19 cellular contexts compared by ENCODE assay signal in the genomic region with DNA sequence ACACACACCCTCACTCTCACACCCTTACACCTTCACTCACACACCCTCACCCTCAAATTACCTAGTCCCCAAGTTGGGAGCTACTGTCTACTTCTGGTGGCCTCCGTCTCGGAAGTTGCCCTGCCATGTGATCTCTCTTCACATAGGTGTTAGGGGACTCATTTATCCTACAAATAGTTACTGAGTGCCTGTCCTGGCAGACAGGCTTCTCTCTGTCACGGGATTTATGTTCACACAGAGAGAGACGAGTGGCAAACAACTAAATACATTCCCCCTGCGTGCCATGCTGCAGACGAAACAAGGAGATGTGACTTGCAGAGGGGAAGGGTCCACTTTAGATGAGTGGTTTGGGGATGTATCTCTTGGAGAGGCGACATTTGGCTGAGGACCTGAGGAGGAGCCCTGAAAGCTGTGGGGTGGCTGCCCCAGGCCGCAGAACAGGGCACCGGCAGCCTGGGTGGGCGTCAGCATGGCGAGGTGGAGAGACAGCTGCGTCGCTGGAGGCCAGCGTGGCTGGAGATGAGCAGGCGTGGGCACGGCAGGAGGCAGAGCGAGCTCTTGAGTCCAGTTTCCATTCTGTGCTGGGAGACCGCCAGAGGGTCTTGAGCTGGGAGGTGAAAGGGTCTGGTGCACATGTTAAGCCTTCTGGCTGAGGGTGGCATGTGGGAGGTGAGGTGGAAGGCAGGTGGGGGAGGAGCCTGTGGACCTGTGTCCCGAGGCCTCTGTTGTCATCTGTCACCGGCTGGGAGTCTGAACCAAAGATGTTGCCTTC. TPM values are rescaled to one million over a fixed set of nuclear protein-coding genes. Genes with fewer than 3 reads are reported as not detected.
DNase-seq lines count a peak whose midpoint lies in the region; ATAC-seq, FAIRE-seq and TF ChIP-seq lines count a peak whose summit lies in the region.
"Had no signal": no experiment of that assay in that cellular context is flagged by ENCODE, and none has a peak within 500 bp of the region (broad histone marks: within the 10 kb centered on the region; RNA-seq: fewer than 3 reads in every experiment).

No MANE protein-coding gene starts in this region.

- TF ChIP-seq RAD21 in HepG2 (CRISPR knock-in tag; IDR thresholded peaks at IDR 0.05): no peak

- H3K27ac Mint-ChIP-seq in activated CD4-positive, alpha-beta memory T cell treated with anti-CD3 and anti-CD28 coated beads, Interleukin-2, amount 10 ng/mL, durations not matched to agents 7 days and 5 days: peak overlapping the region; percentile 57
- H3K27ac Mint-ChIP-seq: B cell had no signal

- H3K79me2 ChIP-seq in HepG2 (ENCODE audit: insufficient read depth, low read length): no peaks in the 10 kb centered on the region

- ATAC-seq in left cardiac atrium (no peak), Right ventricle myocardium superior (ENCODE audit: poor library complexity) (no peak), HepG2 (no peak), gastroesophageal sphincter (no peak)
- ATAC-seq: body of pancreas, HCT116, lower lobe of right lung had no signal

- in situ Hi-C loops in HepG2 (cut with HindIII; ENCODE audit: extremely low pct_ligation_motif_present, low pct_unique_long_range_greater_than_20kb): no loop called here

- peaks cover 43% of the 10 kb centered on the region for H3K4me1 Mint-ChIP-seq in activated CD4-positive, alpha-beta memory T cell treated with anti-CD3 and anti-CD28 coated beads, Interleukin-2, amount 10 ng/mL, durations not matched to agents 7 days and 5 days
- H3K4me1 Mint-ChIP-seq: B cell had no signal

- intact Hi-C loops in left cardiac atrium (cut with DNase I) (no loop called here), Right ventricle myocardium superior (cut with DNase I) (loop anchor here (10.0 kb wide), 1 partner anchor 67 kb away; no protein-coding TSS in a partner anchor), HepG2 (cut with micrococcal nuclease; ENCODE audit: unreplicated experiment) (no loop called here), tibial artery (cut with DNase I; ENCODE audit: low total_unique reads) (no loop called here)

- POLR2A ChIA-PET in activated CD4-positive, alpha-beta memory T cell treated with anti-CD3 and anti-CD28 coated beads, Interleukin-2, amount 10 ng/mL, durations not matched to agents 7 days and 5 days (lab: Charles Lee): interaction anchor here (1.4 to 2.1 kb wide), 2 partner anchors 16 to 17 kb away, joined by 4 to 6 read pairs; a partner anchor contains a TSS
- POLR2A ChIA-PET in HepG2 (lab: Yijun Ruan, JAX): interaction anchor here (0.5 kb wide), 1 partner anchor 540 kb away, joined by 3 read pairs; no protein-coding TSS in a partner anchor

- H3K4me2 ChIP-seq in HepG2 (ENCODE audit: low read depth, low read length): no peak overlapping the region
- H3K4me2 ChIP-seq: SK-N-SH had no signal

- H3K27me3 ChIP-seq in HepG2 (ENCODE audit: control insufficient read depth in 1 of 2, insufficient read depth in 2 of 2, low read length in 2 of 2) (no peaks in the 10 kb centered on the region), tibial artery (no peaks in the 10 kb centered on the region), gastroesophageal sphincter (no peaks in the 10 kb centered on the region)
- H3K27me3 ChIP-seq: body of pancreas, ovary, spleen had no signal

- no peak overlapping the region for H3K4me3 ChIP-seq in HepG2 (replicated peaks in 1 of 3; ENCODE audit: insufficient read depth in 1 of 3, low read depth in 2 of 3, low read length in 3 of 3)
- no peak overlapping the region for H3K4me3 ChIP-seq in tibial artery
- no peak overlapping the region for H3K4me3 ChIP-seq in gastroesophageal sphincter
- H3K4me3 ChIP-seq: body of pancreas, lower lobe of right lung, ovary, spleen, thoracic aorta had no signal

- no TSS peak for BruUV-seq in HepG2 (replicated peaks; lab: Mats Ljungman, UMichigan)

- H3K9me3 ChIP-seq in HepG2 (ENCODE audit: low read length) (no peaks in the 10 kb centered on the region), tibial artery (no peaks in the 10 kb centered on the region), gastroesophageal sphincter (no peaks in the 10 kb centered on the region)
- H3K9me3 ChIP-seq: body of pancreas, lower lobe of right lung, ovary, SK-N-SH, spleen, thoracic aorta had no signal

- H3K36me3 ChIP-seq in HepG2 (replicated peaks in 1 of 2; ENCODE audit: control insufficient read depth in 1 of 2, insufficient read depth in 2 of 2, low read length in 2 of 2): peaks cover 74 to 98% of the 10 kb centered on the region in 2 experiments
- peaks cover 0 to 43% (median 3%) of the 10 kb centered on the region in 3 donors for H3K36me3 ChIP-seq in tibial artery
- peaks cover 0 to 79% of the 10 kb centered on the region in 2 donors for H3K36me3 ChIP-seq in gastroesophageal sphincter
- H3K36me3 ChIP-seq: ovary, thoracic aorta had no signal

- no peak overlapping the region for H3K4me3 Mint-ChIP-seq in activated CD4-positive, alpha-beta memory T cell treated with anti-CD3 and anti-CD28 coated beads, Interleukin-2, amount 10 ng/mL, durations not matched to agents 7 days and 5 days
- H3K4me3 Mint-ChIP-seq: B cell had no signal

- H3K9ac ChIP-seq in HepG2 (ENCODE audit: insufficient read depth, low read depth, low read length): no peak overlapping the region
- H3K9ac ChIP-seq: SK-N-SH had no signal

- TF ChIP-seq EP300 in HepG2 (IDR thresholded peaks at IDR 0.05; ENCODE audit: low read depth in 2 of 2, low read length in 2 of 2): no peak
- no peak for TF ChIP-seq EP300 in HepG2 (CRISPR knock-in tag; IDR thresholded peaks at IDR 0.05; ENCODE audit: borderline replicate concordance)
- no peak for TF ChIP-seq EP300 in gastroesophageal sphincter (IDR thresholded peaks at IDR 0.05)

- 95% methylated on average over 20 of the region's 20 CpGs for WGBS in HepG2 (ENCODE audit: low lambda C conversion rate)
- WGBS in gastroesophageal sphincter (ENCODE audit: low coverage in 1 of 2), 2 donors: 73 to 91% methylated on average over 3 to 16 of the region's 20 CpGs

- no peaks in the 10 kb centered on the region for H3K9me3 Mint-ChIP-seq in activated CD4-positive, alpha-beta memory T cell treated with anti-CD3 and anti-CD28 coated beads, Interleukin-2, amount 10 ng/mL, durations not matched to agents 7 days and 5 days

- TF ChIP-seq POLR2A in HepG2 (IDR thresholded peaks at IDR 0.05; ENCODE audit: insufficient read depth in 1 of 2, low read depth in 2 of 2, low read length in 2 of 2): no peak; a peak in 1 of 4 replicates
- no peak for TF ChIP-seq POLR2A in gastroesophageal sphincter (IDR thresholded peaks at IDR 0.05)

- H4K20me1 ChIP-seq in HepG2 (ENCODE audit: insufficient read depth, low read length): peaks cover 29% of the 10 kb centered on the region

- TF ChIP-seq CTCF in HepG2 (CRISPR knock-in tag; IDR thresholded peaks at IDR 0.05): no peak
- no peak for TF ChIP-seq CTCF in tibial artery (IDR thresholded peaks at IDR 0.05)
- TF ChIP-seq CTCF in gastroesophageal sphincter (IDR thresholded peaks at IDR 0.05): no peak

- H3K4me1 ChIP-seq in HepG2 (ENCODE audit: insufficient read depth, low read length): peaks cover 56% of the 10 kb centered on the region
- peaks cover 0 to 74% (median 38%) of the 10 kb centered on the region in 4 donors for H3K4me1 ChIP-seq in tibial artery
- peaks cover 0 to 18% (median 16%) of the 10 kb centered on the region in 3 donors for H3K4me1 ChIP-seq in gastroesophageal sphincter

- DNase-seq in left cardiac atrium: peak; percentile 20
- DNase-seq in Right ventricle myocardium superior: no peak
- peak; percentile 14 for DNase-seq in activated CD4-positive, alpha-beta memory T cell treated with anti-CD3 and anti-CD28 coated beads, Interleukin-2, amount 10 ng/mL, durations not matched to agents 7 days and 5 days
- DNase-seq in HepG2 (ENCODE audit: low spot score): no peak
- no peak for DNase-seq in tibial artery
- DNase-seq in stimulated activated CD4-positive, alpha-beta T cell treated with anti-CD3 and anti-CD28 coated beads, Interleukin-4, amount 100 ng/mL, for 24 hours: no peak
- no peak for DNase-seq in medulla oblongata (ENCODE audit: extremely low spot score)
- DNase-seq: lower lobe of right lung, NCI-H1436 treated with DMSO at 0.1 percent for 48 hours, NCI-H446 treated with DMSO at 0.1 percent for 48 hours, SK-N-SH, spleen had no signal

- peaks cover 66% of the 10 kb centered on the region for H3K36me3 Mint-ChIP-seq in activated CD4-positive, alpha-beta memory T cell treated with anti-CD3 and anti-CD28 coated beads, Interleukin-2, amount 10 ng/mL, durations not matched to agents 7 days and 5 days (ENCODE audit: low read depth)

- H3K27ac ChIP-seq in HepG2 (ENCODE audit: extremely low read length, insufficient read depth, low read length) (no peak overlapping the region), tibial artery (peak overlapping the region; percentile 94), gastroesophageal sphincter (no peak overlapping the region)
- H3K27ac ChIP-seq: body of pancreas, HL-60, lower lobe of right lung, ovary had no signal

- CTCF ChIA-PET in activated CD4-positive, alpha-beta memory T cell treated with anti-CD3 and anti-CD28 coated beads, Interleukin-2, amount 10 ng/mL, durations not matched to agents 7 days and 5 days (lab: Charles Lee): interaction anchor here (1.5 to 1.7 kb wide), 2 partner anchors 17 to 33 kb away, joined by 3 to 5 read pairs; a partner anchor contains a TSS
- CTCF ChIA-PET in HepG2 (lab: Yijun Ruan, JAX; ENCODE audit: low intra/inter-chr PET ratio, low total read pairs): no interaction called here

- H3K27me3 Mint-ChIP-seq in activated CD4-positive, alpha-beta memory T cell treated with anti-CD3 and anti-CD28 coated beads, Interleukin-2, amount 10 ng/mL, durations not matched to agents 7 days and 5 days: no peaks in the 10 kb centered on the region
- H3K27me3 Mint-ChIP-seq: B cell had no signal

- FAIRE-seq in HepG2 (lab: Jason Lieb, UNC): no peak

- no peak overlapping the region for H2AFZ ChIP-seq in HepG2 (ENCODE audit: low read length)

RNA-seq across cellular contexts. Expression of a gene that starts 17.2 kb away (rescaled TPM):
- total RNA-seq in left cardiac atrium (10 to 100 TPM; 73.6 to 90.6 TPM), Right ventricle myocardium superior (128 TPM), HepG2 (2016; rRNA removed; fragmentation: Illumina TruSeq; extraction: Trizol) (108 and 144 TPM in 2 replicates), gastroesophageal sphincter (100 to 1,000 TPM in 3 of 4 donors, 10 to 100 TPM in 1; 83.9 to 125 (median 113) TPM)
- total RNA-seq in activated CD4-positive, alpha-beta memory T cell treated with anti-CD3 and anti-CD28 coated beads, Interleukin-2, amount 10 ng/mL, durations not matched to agents 7 days and 5 days: 100 to 1,000 TPM; 130 to 133 TPM
- total RNA-seq in HepG2 (2016; cell fraction: cytosol; rRNA removed; fragmentation: Illumina TruSeq; extraction: Trizol; ENCODE audit: low read depth): 61.3 and 63.2 TPM in 2 replicates
- 106 and 153 TPM in 2 replicates for total RNA-seq in HepG2 (2016; cell fraction: insoluble cytoplasmic fraction; rRNA removed; fragmentation: Illumina TruSeq; extraction: Trizol)
- 66.8 and 68.4 TPM in 2 replicates for total RNA-seq in HepG2 (2016; cell fraction: membrane; rRNA removed; fragmentation: Illumina TruSeq; extraction: Trizol)
- total RNA-seq in HepG2 (2016; cell fraction: nucleus; rRNA removed; fragmentation: Illumina TruSeq; extraction: Trizol): 46.1 and 46.5 TPM in 2 replicates
- polyA plus RNA-seq in HepG2 (2011; rRNA removed): 152 and 171 TPM in 2 replicates
- polyA plus RNA-seq in HepG2 (2011; cell fraction: cytosol; rRNA removed): 96.9 and 144 TPM in 2 replicates
- 55.7 and 80.2 TPM in 2 replicates for polyA plus RNA-seq in HepG2 (2011; cell fraction: nucleus; rRNA removed)
- polyA plus RNA-seq in HepG2 (2012): 121 and 122 TPM in 2 replicates
- polyA plus RNA-seq in HepG2 (2016; cell fraction: cytosol; fragmentation: Illumina TruSeq; extraction: Trizol; ENCODE audit: low read depth): 51.0 and 56.6 TPM in 2 replicates
- polyA plus RNA-seq in HepG2 (2016; cell fraction: insoluble cytoplasmic fraction; fragmentation: Illumina TruSeq; extraction: Trizol; ENCODE audit: low read depth): 155 and 168 TPM in 2 replicates
- polyA plus RNA-seq in HepG2 (2016; cell fraction: membrane; fragmentation: Illumina TruSeq; extraction: Trizol; ENCODE audit: low read depth): 61.5 and 63.6 TPM in 2 replicates
- polyA plus RNA-seq in HepG2 (2016; cell fraction: nucleus; fragmentation: Illumina TruSeq; extraction: Trizol; ENCODE audit: insufficient read depth, low read depth): 102 and 103 TPM in 2 replicates
- 81.1 TPM in 2 replicates for polyA minus RNA-seq in HepG2 (2011; rRNA and poly(A)+ RNA removed; ENCODE audit: low replicate concordance)
- polyA minus RNA-seq in HepG2 (2011; cell fraction: cytosol; rRNA and poly(A)+ RNA removed): 19.5 and 25.9 TPM in 2 replicates
- 19.4 and 32.6 TPM in 2 replicates for polyA minus RNA-seq in HepG2 (2011; cell fraction: nucleus; rRNA and poly(A)+ RNA removed)

RNA-seq across cellular contexts. Expression of a gene that starts 22.5 kb away (rescaled TPM):
- total RNA-seq in left cardiac atrium (1 to 10 TPM; 3.7 to 4.4 TPM), Right ventricle myocardium superior (11.7 TPM), HepG2 (2016; rRNA removed; fragmentation: Illumina TruSeq; extraction: Trizol) (0.11 and 0.17 TPM in 2 replicates), gastroesophageal sphincter (1 to 10 TPM; 1.9 to 5.9 (median 4.5) TPM)
- 100 to 1,000 TPM; 133 to 135 TPM for total RNA-seq in activated CD4-positive, alpha-beta memory T cell treated with anti-CD3 and anti-CD28 coated beads, Interleukin-2, amount 10 ng/mL, durations not matched to agents 7 days and 5 days
- total RNA-seq in HepG2 (2016; cell fraction: cytosol; rRNA removed; fragmentation: Illumina TruSeq; extraction: Trizol; ENCODE audit: low read depth): 0.20 and 0.26 TPM in 2 replicates
- 0.19 and 0.25 TPM in 2 replicates for total RNA-seq in HepG2 (2016; cell fraction: insoluble cytoplasmic fraction; rRNA removed; fragmentation: Illumina TruSeq; extraction: Trizol)
- total RNA-seq in HepG2 (2016; cell fraction: membrane; rRNA removed; fragmentation: Illumina TruSeq; extraction: Trizol): 0.14 and 0.15 TPM in 2 replicates
- total RNA-seq in HepG2 (2016; cell fraction: nucleus; rRNA removed; fragmentation: Illumina TruSeq; extraction: Trizol): 0.37 and 0.50 TPM in 2 replicates
- polyA plus RNA-seq in HepG2 (2011; rRNA removed): 0.21 and 0.28 TPM in 2 replicates
- 0.12 and 0.15 TPM in 2 replicates for polyA plus RNA-seq in HepG2 (2011; cell fraction: cytosol; rRNA removed)
- 0.59 and 0.64 TPM in 2 replicates for polyA plus RNA-seq in HepG2 (2011; cell fraction: nucleus; rRNA removed)
- polyA plus RNA-seq in HepG2 (2012): 0.21 and 0.44 TPM in 2 replicates
- 0.16 and 0.17 TPM in 2 replicates for polyA plus RNA-seq in HepG2 (2016; cell fraction: cytosol; fragmentation: Illumina TruSeq; extraction: Trizol; ENCODE audit: low read depth)
- 0.10 and 0.34 TPM in 2 replicates for polyA plus RNA-seq in HepG2 (2016; cell fraction: insoluble cytoplasmic fraction; fragmentation: Illumina TruSeq; extraction: Trizol; ENCODE audit: low read depth)
- 0.07 and 0.15 TPM in 2 replicates for polyA plus RNA-seq in HepG2 (2016; cell fraction: membrane; fragmentation: Illumina TruSeq; extraction: Trizol; ENCODE audit: low read depth)
- 0.22 and 0.72 TPM in 2 replicates for polyA plus RNA-seq in HepG2 (2016; cell fraction: nucleus; fragmentation: Illumina TruSeq; extraction: Trizol; ENCODE audit: insufficient read depth, low read depth)
- polyA minus RNA-seq in HepG2 (2011; rRNA and poly(A)+ RNA removed; ENCODE audit: low replicate concordance): 0.28 TPM in 1 of 2 replicates, not detected in the other
- polyA minus RNA-seq in HepG2 (2011; cell fraction: cytosol; rRNA and poly(A)+ RNA removed): not detected in 2 replicates
- polyA minus RNA-seq in HepG2 (2011; cell fraction: nucleus; rRNA and poly(A)+ RNA removed): 0.64 and 0.87 TPM in 2 replicates

Comparison
In these comparisons a context has a peak if more than half of its experiments do, and no peak if none do; other contexts are left out.
1. DNase-seq: peak in left cardiac atrium (single experiment) and activated CD4-positive, alpha-beta memory T cell treated with anti-CD3 and anti-CD28 coated beads, Interleukin-2, amount 10 ng/mL, durations not matched to agents 7 days and 5 days (single experiment); none in Right ventricle myocardium superior (single experiment), HepG2 (single experiment), tibial artery (0 of 2), stimulated activated CD4-positive, alpha-beta T cell treated with anti-CD3 and anti-CD28 coated beads, Interleukin-4, amount 100 ng/mL, for 24 hours (single experiment) and medulla oblongata (single experiment).
2. H3K27ac ChIP-seq: peak in tibial artery (2 of 2); none in HepG2 (single experiment) and gastroesophageal sphincter (0 of 4).
3. RNA of a gene that starts 22.5 kb away (total RNA-seq): 133 to 135 TPM in activated CD4-positive, alpha-beta memory T cell treated with anti-CD3 and anti-CD28 coated beads, Interleukin-2, amount 10 ng/mL, durations not matched to agents 7 days and 5 days; 11.7 TPM in Right ventricle myocardium superior (single experiment), 1.9 to 5.9 TPM in gastroesophageal sphincter, 3.7 to 4.4 TPM in left cardiac atrium and 0.11 to 0.50 TPM in HepG2; every median in the first group is over 10 times any median in the second.